Comparison of ENCODE assay signal across 30 cellular contexts in the genomic region with DNA sequence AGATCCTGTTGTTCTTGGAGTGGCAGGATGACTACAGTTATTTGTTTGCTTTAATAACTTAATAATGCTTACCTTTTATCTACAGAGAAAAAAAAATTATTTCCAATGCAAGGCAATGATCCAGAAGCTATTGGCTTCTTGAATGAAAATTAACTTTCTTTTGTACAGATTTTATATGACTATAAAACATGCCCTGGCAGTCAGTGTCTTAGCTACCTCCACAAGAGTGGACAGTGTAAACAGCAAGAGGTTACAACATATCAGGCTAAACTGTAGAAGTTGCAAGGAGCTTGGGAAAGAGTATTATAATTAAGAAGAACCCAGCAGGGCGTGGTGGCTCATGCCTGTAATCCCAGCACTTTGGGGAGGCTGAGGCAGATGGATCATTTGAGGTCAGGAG.
"Had no signal": no experiment of that assay in that cellular context is flagged by ENCODE, and none has a peak within 500 bp of the region (broad histone marks: within the 10 kb centered on the region; RNA-seq: fewer than 3 reads in every experiment).

No MANE protein-coding gene starts in this region.

- H3K4me1 ChIP-seq: psoas muscle, right lobe of liver, testis, tibial artery had no signal

- H3K27me3 ChIP-seq: neural progenitor cell, ovary, right lobe of liver, sigmoid colon, suprapubic skin, testis, tibial artery, transverse colon, upper lobe of right lung, uterus had no signal

- H3K4me3 Mint-ChIP-seq: naive thymus-derived CD4-positive, alpha-beta T cell; natural killer cell; nephron; neural progenitor cell; stimulated activated memory B cell treated with anti-CD40 and anti-IgM and Interleukin-4, amounts not matched to agents 10 μg/mL and 1 μg/mL and 100 μg/mL, for 72 hours; stimulated activated naive CD8-positive, alpha-beta T cell treated with anti-CD3 and anti-CD28 coated beads, Interleukin-15, amount 100 ng/mL, for 72 hours; type B pancreatic cell had no signal

- H3K27ac Mint-ChIP-seq: naive thymus-derived CD4-positive, alpha-beta T cell; natural killer cell; neural progenitor cell; progenitor cell of endocrine pancreas; stimulated activated memory B cell treated with anti-CD40 and anti-IgM and Interleukin-4, amounts not matched to agents 10 μg/mL and 1 μg/mL and 100 μg/mL, for 72 hours; stimulated activated naive CD8-positive, alpha-beta T cell treated with anti-CD3 and anti-CD28 coated beads, Interleukin-15, amount 100 ng/mL, for 72 hours; type B pancreatic cell had no signal

- H3K36me3 ChIP-seq: neural progenitor cell, ovary, right lobe of liver, sigmoid colon, suprapubic skin, tibial artery, transverse colon, upper lobe of right lung, uterus had no signal

- H3K27ac ChIP-seq: neural progenitor cell, ovary, parathyroid adenoma, psoas muscle, right lobe of liver, sigmoid colon, suprapubic skin, testis, tibial artery, transverse colon, upper lobe of right lung, uterus had no signal

- H3K9me3 Mint-ChIP-seq: natural killer cell; nephron; neural progenitor cell; stimulated activated naive CD8-positive, alpha-beta T cell treated with anti-CD3 and anti-CD28 coated beads, Interleukin-15, amount 100 ng/mL, for 72 hours; type B pancreatic cell had no signal

- H3K27me3 Mint-ChIP-seq: stimulated activated memory B cell treated with anti-CD40 and anti-IgM and Interleukin-4, amounts not matched to agents 10 μg/mL and 1 μg/mL and 100 μg/mL, for 72 hours; type B pancreatic cell had no signal

- H3K36me3 Mint-ChIP-seq: naive thymus-derived CD4-positive, alpha-beta T cell; natural killer cell; stimulated activated memory B cell treated with anti-CD40 and anti-IgM and Interleukin-4, amounts not matched to agents 10 μg/mL and 1 μg/mL and 100 μg/mL, for 72 hours had no signal

- H3K4me1 Mint-ChIP-seq: naive thymus-derived CD4-positive, alpha-beta T cell; stimulated activated memory B cell treated with anti-CD40 and anti-IgM and Interleukin-4, amounts not matched to agents 10 μg/mL and 1 μg/mL and 100 μg/mL, for 72 hours; stimulated activated naive CD8-positive, alpha-beta T cell treated with anti-CD3 and anti-CD28 coated beads, Interleukin-15, amount 100 ng/mL, for 72 hours had no signal

- H3K9me3 ChIP-seq: ovary, psoas muscle, right lobe of liver, sigmoid colon, suprapubic skin, testis, tibial artery, transverse colon, upper lobe of right lung, uterus had no signal

- H3K4me3 ChIP-seq: neural progenitor cell, ovary, psoas muscle, right lobe of liver, sigmoid colon, suprapubic skin, testis, tibial artery, transverse colon, upper lobe of right lung, uterus had no signal

- DNase-seq: naive thymus-derived CD4-positive, alpha-beta T cell; natural killer cell; occipital lobe; ovary; psoas muscle; right cardiac atrium; right lobe of liver; sigmoid colon; small intestine; stimulated activated CD4-positive, alpha-beta T cell treated with anti-CD3 and anti-CD28 coated beads, Interleukin-15, amount 100 ng/mL, for 24 hours; stimulated activated CD4-positive, alpha-beta T cell treated with anti-CD3 and anti-CD28 coated beads, Interleukin-2, amount 100 ng/mL, for 24 hours; stimulated activated CD4-positive, alpha-beta T cell treated with anti-CD3 and anti-CD28 coated beads, Interleukin-4, amount 100 ng/mL, for 1 hour; stimulated activated CD4-positive, alpha-beta T cell treated with anti-CD3 and anti-CD28 coated beads, Interleukin-4, amount 100 ng/mL, for 4 hours; stimulated activated CD8-positive, alpha-beta memory T cell treated with anti-CD3 and anti-CD28 coated beads, Interleukin-4, amount 100 ng/mL, for 48 hours; stimulated activated naive CD4-positive, alpha-beta T cell; stimulated activated naive CD8-positive, alpha-beta T cell treated with anti-CD3 and anti-CD28 coated beads, Interleukin-15, amount 100 ng/mL, for 72 hours; stimulated activated naive CD8-positive, alpha-beta T cell treated with anti-CD3 and anti-CD28 coated beads, Interleukin-15, Interleukin-2, amounts not matched to agents 100 U/mL and 50 U/mL, for 24 hours; substantia nigra; testis; tibial artery; transverse colon; upper lobe of right lung; uterus had no signal
